Comparison of ENCODE assay signal across 29 cellular contexts in genomic region chrX:111410451-111410850, GRCh38. TPM values are rescaled to one million over a fixed set of nuclear protein-coding genes. Genes with fewer than 3 reads are reported as not detected.
DNase-seq lines count a peak whose midpoint lies in the region; ATAC-seq and TF ChIP-seq lines count a peak whose summit lies in the region.
"Had no signal": no experiment of that assay in that cellular context is flagged by ENCODE, and none has a peak within 500 bp of the region (broad histone marks: within the 10 kb centered on the region; RNA-seq: fewer than 3 reads in every experiment).

No MANE protein-coding gene starts in this region.

- peak overlapping the region; percentile 67 for H3K27ac Mint-ChIP-seq in neural progenitor cell
- H3K27ac Mint-ChIP-seq: activated B cell treated with CpG ODN at 0.5 μM for 24 hours; activated CD8-positive, alpha-beta memory T cell treated with anti-CD3 and anti-CD28 coated beads, Interleukin-2, amount 10 ng/mL, durations not matched to agents 7 days and 5 days; activated naive CD4-positive, alpha-beta T cell treated with anti-CD3 and anti-CD28 coated beads for 36 hours; activated T-cell treated with anti-CD3 and anti-CD28 coated beads, Interleukin-2, amount 50 U/mL, for 72 hours; CD4-positive, alpha-beta memory T cell; IgD-negative memory B cell; natural killer cell had no signal

- H3K9me3 Mint-ChIP-seq in neural progenitor cell = no peaks in the 10 kb centered on the region
- H3K9me3 Mint-ChIP-seq: activated B cell treated with CpG ODN at 0.5 μM for 24 hours; activated naive CD4-positive, alpha-beta T cell treated with anti-CD3 and anti-CD28 coated beads for 36 hours; activated T-cell treated with anti-CD3 and anti-CD28 coated beads, Interleukin-2, amount 50 U/mL, for 72 hours; CD4-positive, alpha-beta memory T cell; IgD-negative memory B cell had no signal

- no peak overlapping the region for H2AFZ ChIP-seq in neural progenitor cell (replicated peaks)
- H2AFZ ChIP-seq: parathyroid adenoma had no signal

- H3K27ac ChIP-seq in dorsolateral prefrontal cortex = no peak overlapping the region
- H3K27ac ChIP-seq in neural progenitor cell = no peak overlapping the region
- H3K27ac ChIP-seq: lower lobe of right lung, parathyroid adenoma, right atrium auricular region, transverse colon had no signal

- H3K4me2 ChIP-seq in neural progenitor cell = peak overlapping the region; percentile 85
- H3K4me2 ChIP-seq: smooth muscle cell had no signal

- no peak for ATAC-seq in HG02798 (IDR thresholded peaks at IDR 0.05; ENCODE audit: poor library complexity, unreplicated experiment)
- ATAC-seq: activated CD8-positive, alpha-beta memory T cell treated with anti-CD3 and anti-CD28 coated beads, Interleukin-2, amount 10 ng/mL, durations not matched to agents 7 days and 5 days; activated T-cell treated with anti-CD3 and anti-CD28 coated beads, Interleukin-2, amount 50 U/mL, for 72 hours; lower lobe of right lung; natural killer cell; Right ventricle myocardium inferior had no signal

- H3K36me3 ChIP-seq in neural progenitor cell = no peaks in the 10 kb centered on the region
- H3K36me3 ChIP-seq: HAP-1, lower lobe of right lung, right atrium auricular region, transverse colon had no signal

- H3K9ac ChIP-seq in neural progenitor cell = no peak overlapping the region
- H3K9ac ChIP-seq: parathyroid adenoma had no signal

- H3K4me1 ChIP-seq in neural progenitor cell = peaks cover 34% of the 10 kb centered on the region
- H3K4me1 ChIP-seq: HAP-1, lower lobe of right lung, parathyroid adenoma, right atrium auricular region, transverse colon had no signal

- H3K27me3 ChIP-seq in dorsolateral prefrontal cortex (peaks cover 0 to 85% (median 21%) of the 10 kb centered on the region in 45 donors), neural progenitor cell (no peaks in the 10 kb centered on the region)
- H3K27me3 ChIP-seq: right atrium auricular region, transverse colon had no signal

- H3K4me3 ChIP-seq in dorsolateral prefrontal cortex (peak overlapping the region in 48 of 59 donors; percentile 1 to 61 (median 43)), neural progenitor cell (peak overlapping the region; percentile 43)
- H3K4me3 ChIP-seq: HAP-1, lower lobe of right lung, right atrium auricular region, smooth muscle cell, transverse colon had no signal

- H3K79me2 ChIP-seq in neural progenitor cell (ENCODE audit: low read depth) = no peaks in the 10 kb centered on the region
- H3K79me2 ChIP-seq: parathyroid adenoma had no signal

- H3K4me3 Mint-ChIP-seq in neural progenitor cell = peak overlapping the region; percentile 93
- H3K4me3 Mint-ChIP-seq: activated B cell treated with CpG ODN at 0.5 μM for 24 hours; activated CD8-positive, alpha-beta memory T cell treated with anti-CD3 and anti-CD28 coated beads, Interleukin-2, amount 10 ng/mL, durations not matched to agents 7 days and 5 days; activated naive CD4-positive, alpha-beta T cell treated with anti-CD3 and anti-CD28 coated beads for 36 hours; activated T-cell treated with anti-CD3 and anti-CD28 coated beads, Interleukin-2, amount 50 U/mL, for 72 hours; CD4-positive, alpha-beta memory T cell; IgD-negative memory B cell; natural killer cell had no signal

- H4K20me1 ChIP-seq in neural progenitor cell (ENCODE audit: low read depth) = no peaks in the 10 kb centered on the region

- H3F3A ChIP-seq in neural progenitor cell (ENCODE audit: low read depth) = peaks cover 28% of the 10 kb centered on the region

- peaks cover 4% of the 10 kb centered on the region for H3K36me3 Mint-ChIP-seq in neural progenitor cell
- H3K36me3 Mint-ChIP-seq: activated CD8-positive, alpha-beta memory T cell treated with anti-CD3 and anti-CD28 coated beads, Interleukin-2, amount 10 ng/mL, durations not matched to agents 7 days and 5 days; CD4-positive, alpha-beta memory T cell; IgD-negative memory B cell; natural killer cell had no signal

- no peak for TF ChIP-seq CTCF in dorsolateral prefrontal cortex (IDR thresholded peaks at IDR 0.05 in 54 of 56, conservative IDR thresholded peaks at IDR 0.05 in 2 of 56; ENCODE audit: low read depth in 1 of 56, partially characterized antibody in 56 of 56)
- no peak for TF ChIP-seq CTCF in neural progenitor cell (IDR thresholded peaks at IDR 0.05)

- intact Hi-C loops in dorsolateral prefrontal cortex (cut with DNase I) = no loop called here

- H3K27me3 Mint-ChIP-seq in neural progenitor cell (ENCODE audit: insufficient read depth, low read depth) = peaks cover 3% of the 10 kb centered on the region
- H3K27me3 Mint-ChIP-seq: activated B cell treated with CpG ODN at 0.5 μM for 24 hours; activated CD8-positive, alpha-beta memory T cell treated with anti-CD3 and anti-CD28 coated beads, Interleukin-2, amount 10 ng/mL, durations not matched to agents 7 days and 5 days had no signal

- peak in 2 of 3 experiments; percentile 50 to 76 for DNase-seq in NCI-H1417 (lab: John Stamatoyannopoulos, UW)
- no peak for DNase-seq in NCI-H1417 treated with DMSO at 0.1 percent for 48 hours (lab: John Stamatoyannopoulos, UW)
- peak; percentile 82 for DNase-seq in NCI-H524 treated with DMSO at 0.1 percent for 48 hours (lab: John Stamatoyannopoulos, UW)
- DNase-seq in dorsolateral prefrontal cortex = no peak
- DNase-seq in neural progenitor cell (ENCODE audit: low spot score) = no peak
- DNase-seq in NCI-H1105 treated with DMSO at 0.1 percent for 48 hours (lab: John Stamatoyannopoulos, UW) = no peak
- no peak for DNase-seq in activated CD4-positive, alpha-beta T cell treated with anti-CD3 and anti-CD28 coated beads for 4 hours
- DNase-seq: activated B cell treated with CpG ODN at 0.5 μM for 24 hours; activated CD8-positive, alpha-beta memory T cell treated with anti-CD3 and anti-CD28 coated beads, Interleukin-2, amount 10 ng/mL, durations not matched to agents 7 days and 5 days; activated naive CD4-positive, alpha-beta T cell treated with anti-CD3 and anti-CD28 coated beads for 36 hours; activated T-cell treated with anti-CD3 and anti-CD28 coated beads, Interleukin-2, amount 50 U/mL, for 72 hours; AML-193; CD4-positive, alpha-beta memory T cell; effector CD8-positive, alpha-beta T cell; erythroblast; lower lobe of right lung; natural killer cell; NCI-H1436; stimulated activated CD4-positive, alpha-beta T cell treated with anti-CD3 and anti-CD28 coated beads, Interleukin-1b, Interleukin-23, amount 100 ng/mL, for 48 hours; T1000; transverse colon had no signal

- peaks cover 35% of the 10 kb centered on the region for H3K4me1 Mint-ChIP-seq in neural progenitor cell
- H3K4me1 Mint-ChIP-seq: activated B cell treated with CpG ODN at 0.5 μM for 24 hours; activated CD8-positive, alpha-beta memory T cell treated with anti-CD3 and anti-CD28 coated beads, Interleukin-2, amount 10 ng/mL, durations not matched to agents 7 days and 5 days; CD4-positive, alpha-beta memory T cell; IgD-negative memory B cell; natural killer cell had no signal

- no peaks in the 10 kb centered on the region for H3K9me3 ChIP-seq in neural progenitor cell (ENCODE audit: low read depth)
- H3K9me3 ChIP-seq: HAP-1, lower lobe of right lung, right atrium auricular region, transverse colon had no signal

RNA-seq across cellular contexts. Expression of gene DCX, which starts 1.5 kb away (rescaled TPM):
- total RNA-seq in dorsolateral prefrontal cortex (10 to 100 TPM in 102 of 120 experiments, 1 to 10 TPM in 18; 4.9 to 22.9 (median 13.7) TPM), neural progenitor cell (ENCODE audit: low replicate concordance) (4.7 and 4.8 TPM in 2 replicates)
- total RNA-seq: A172; activated B cell treated with CpG ODN at 0.5 μM for 24 hours; activated CD8-positive, alpha-beta memory T cell treated with anti-CD3 and anti-CD28 coated beads, Interleukin-2, amount 10 ng/mL, durations not matched to agents 7 days and 5 days; activated naive CD4-positive, alpha-beta T cell treated with anti-CD3 and anti-CD28 coated beads for 36 hours; activated T-cell treated with anti-CD3 and anti-CD28 coated beads, Interleukin-2, amount 50 U/mL, for 72 hours; CD4-positive, alpha-beta memory T cell; lower lobe of right lung; natural killer cell; right atrium auricular region; Right ventricle myocardium inferior; transverse colon had no signal

Comparison
In these comparisons a context has a peak if more than half of its experiments do, and no peak if none do; other contexts are left out.
1. DNase-seq: peak in NCI-H1417 (2 of 3) and NCI-H524 treated with DMSO at 0.1 percent for 48 hours (single experiment); none in NCI-H1417 treated with DMSO at 0.1 percent for 48 hours (single experiment), dorsolateral prefrontal cortex (0 of 10), neural progenitor cell (single experiment), NCI-H1105 treated with DMSO at 0.1 percent for 48 hours (single experiment) and activated CD4-positive, alpha-beta T cell treated with anti-CD3 and anti-CD28 coated beads for 4 hours (0 of 2).